In genomic region chr1:235368428-235368827, GRCh38 we compare ENCODE assay signal across 10 cellular contexts. TPM values are rescaled to one million over a fixed set of nuclear protein-coding genes. Genes with fewer than 3 reads are reported as not detected.
DNase-seq lines count a peak whose midpoint lies in the region; ATAC-seq, FAIRE-seq and TF ChIP-seq lines count a peak whose summit lies in the region.
"Had no signal": no experiment of that assay in that cellular context is flagged by ENCODE, and none has a peak within 500 bp of the region (broad histone marks: within the 10 kb centered on the region; RNA-seq: fewer than 3 reads in every experiment).

No MANE protein-coding gene starts in this region.

- peaks cover 0 to 6% (median 0%) of the 10 kb centered on the region in 3 donors for H3K4me1 ChIP-seq in pancreas

- H3K4me1 Mint-ChIP-seq in activated T-cell treated with anti-CD3 and anti-CD28 coated beads, Interleukin-2, amount 50 U/mL, for 4 hours (ENCODE audit: low read depth) = peaks cover 32% of the 10 kb centered on the region
- peaks cover 27% of the 10 kb centered on the region for H3K4me1 Mint-ChIP-seq in stimulated activated naive CD8-positive, alpha-beta T cell treated with anti-CD3 and anti-CD28 coated beads, Interleukin-15, amount 100 ng/mL, for 72 hours

- H3K9me3 Mint-ChIP-seq in activated T-cell treated with anti-CD3 and anti-CD28 coated beads, Interleukin-2, amount 50 U/mL, for 4 hours = no peaks in the 10 kb centered on the region
- H3K9me3 Mint-ChIP-seq in stimulated activated naive CD8-positive, alpha-beta T cell treated with anti-CD3 and anti-CD28 coated beads, Interleukin-15, amount 100 ng/mL, for 72 hours = no peaks in the 10 kb centered on the region

- no peak for FAIRE-seq in pancreas (lab: Jason Lieb, UNC)
- FAIRE-seq: islet of Langerhans had no signal

- no peaks in the 10 kb centered on the region for H3K27me3 ChIP-seq in WERI-Rb-1 (ENCODE audit: insufficient read depth, low read depth, severe bottlenecking)
- no peaks in the 10 kb centered on the region for H3K27me3 ChIP-seq in pancreas
- H3K27me3 ChIP-seq: adrenal gland had no signal

- H3K4me3 ChIP-seq in WERI-Rb-1 (ENCODE audit: low read depth, low read length) = no peak overlapping the region
- H3K4me3 ChIP-seq in foreskin fibroblast (ENCODE audit: low read depth in 1 of 2, low read length in 2 of 2) = peak overlapping the region; percentile 81 to 95
- H3K4me3 ChIP-seq in pancreas = peak overlapping the region in 2 of 4 donors; percentile 64 to 74

- no peak for ATAC-seq in activated T-cell treated with anti-CD3 and anti-CD28 coated beads, Interleukin-2, amount 50 U/mL, for 4 hours
- no peak for ATAC-seq in stimulated activated naive CD8-positive, alpha-beta T cell treated with anti-CD3 and anti-CD28 coated beads, Interleukin-15, amount 100 ng/mL, for 72 hours
- ATAC-seq in HG03571 (IDR thresholded peaks at IDR 0.05; ENCODE audit: unreplicated experiment) (no peak), pancreas (no peak)

- DNase-seq in activated T-cell treated with anti-CD3 and anti-CD28 coated beads, Interleukin-2, amount 50 U/mL, for 4 hours = no peak
- no peak for DNase-seq in activated T-cell treated with anti-CD3 and anti-CD28 coated beads, Interleukin-2, amount 50 U/mL, for 1 hour
- DNase-seq in WERI-Rb-1 = peak; percentile 5
- no peak for DNase-seq in foreskin fibroblast
- no peak for DNase-seq in stimulated activated naive CD8-positive, alpha-beta T cell treated with anti-CD3 and anti-CD28 coated beads, Interleukin-15, amount 100 ng/mL, for 72 hours
- no peak for DNase-seq in NCI-H2227 (lab: John Stamatoyannopoulos, UW; ENCODE audit: unreplicated experiment)
- no peak for DNase-seq in pancreas

- H3K4me3 Mint-ChIP-seq in activated T-cell treated with anti-CD3 and anti-CD28 coated beads, Interleukin-2, amount 50 U/mL, for 4 hours = peak overlapping the region; percentile 98
- peak overlapping the region; percentile 98 to 99 for H3K4me3 Mint-ChIP-seq in stimulated activated naive CD8-positive, alpha-beta T cell treated with anti-CD3 and anti-CD28 coated beads, Interleukin-15, amount 100 ng/mL, for 72 hours

- intact Hi-C loops in pancreas (cut with DNase I) = no loop called here

- H3K9me3 ChIP-seq in WERI-Rb-1 (ENCODE audit: severe bottlenecking) = no peaks in the 10 kb centered on the region
- no peaks in the 10 kb centered on the region for H3K9me3 ChIP-seq in pancreas
- H3K9me3 ChIP-seq: adrenal gland had no signal

- H3K36me3 ChIP-seq in WERI-Rb-1 (peaks cover 16% of the 10 kb centered on the region), pancreas (no peaks in the 10 kb centered on the region)
- H3K36me3 ChIP-seq: adrenal gland had no signal

- no peak for TF ChIP-seq CTCF in WERI-Rb-1 (IDR thresholded peaks at IDR 0.05; ENCODE audit: low read depth, low read length)
- no peak for TF ChIP-seq CTCF in foreskin fibroblast (IDR thresholded peaks at IDR 0.05; ENCODE audit: low read depth, low read length)
- TF ChIP-seq CTCF in pancreas (IDR thresholded peaks at IDR 0.05) = no peak

- peaks cover 2% of the 10 kb centered on the region for H3K36me3 Mint-ChIP-seq in activated T-cell treated with anti-CD3 and anti-CD28 coated beads, Interleukin-2, amount 50 U/mL, for 4 hours (ENCODE audit: insufficient read depth)

- H3K27ac Mint-ChIP-seq in stimulated activated naive CD8-positive, alpha-beta T cell treated with anti-CD3 and anti-CD28 coated beads, Interleukin-15, amount 100 ng/mL, for 72 hours = no peak overlapping the region

- WGBS in pancreas, 2 donors = 69 to 73% methylated on average over 5 of the region's 5 CpGs

- H3K27ac ChIP-seq in WERI-Rb-1 (no peak overlapping the region), pancreas (no peak overlapping the region)

- H3K27me3 Mint-ChIP-seq in activated T-cell treated with anti-CD3 and anti-CD28 coated beads, Interleukin-2, amount 50 U/mL, for 4 hours (ENCODE audit: low read depth) = no peaks in the 10 kb centered on the region
- H3K27me3 Mint-ChIP-seq in stimulated activated naive CD8-positive, alpha-beta T cell treated with anti-CD3 and anti-CD28 coated beads, Interleukin-15, amount 100 ng/mL, for 72 hours = no peaks in the 10 kb centered on the region

RNA-seq across cellular contexts. Expression of gene TBCE, which starts 1.2 kb away (rescaled TPM):
- total RNA-seq in activated T-cell treated with anti-CD3 and anti-CD28 coated beads, Interleukin-2, amount 50 U/mL, for 4 hours = 10 to 100 TPM; 20.4 to 24.7 (median 23.9) TPM
- 10 to 100 TPM in 3 of 6 donors, 1 to 10 TPM in 3; 6.9 to 13.6 (median 9.8) TPM for total RNA-seq in pancreas
- polyA plus RNA-seq in pancreas = 10 to 100 TPM; 17.1 to 18.8 TPM

RNA-seq across cellular contexts. Expression of gene GGPS1, which starts 40.1 kb away (rescaled TPM):
- total RNA-seq in activated T-cell treated with anti-CD3 and anti-CD28 coated beads, Interleukin-2, amount 50 U/mL, for 4 hours = 10 to 100 TPM; 20.9 to 21.9 (median 21.5) TPM
- 10 to 100 TPM in 5 of 6 donors, 1 to 10 TPM in 1; 8.9 to 16.7 (median 12.5) TPM for total RNA-seq in pancreas
- polyA plus RNA-seq in pancreas = 10 to 100 TPM in 1 of 2 donors, 1 to 10 TPM in 1; 9.7 to 13.9 TPM

RNA-seq across cellular contexts. Expression of gene ARID4B, which starts 40.4 kb away (rescaled TPM):
- 10 to 100 TPM; 26.9 to 41.5 (median 36.4) TPM for total RNA-seq in activated T-cell treated with anti-CD3 and anti-CD28 coated beads, Interleukin-2, amount 50 U/mL, for 4 hours
- total RNA-seq in pancreas = 10 to 100 TPM; 14.7 to 26.6 (median 19.2) TPM
- polyA plus RNA-seq in pancreas = 10 to 100 TPM; 12.5 to 14.8 TPM
